ENCODE assay signal across 9 cellular contexts in the genomic region with DNA sequence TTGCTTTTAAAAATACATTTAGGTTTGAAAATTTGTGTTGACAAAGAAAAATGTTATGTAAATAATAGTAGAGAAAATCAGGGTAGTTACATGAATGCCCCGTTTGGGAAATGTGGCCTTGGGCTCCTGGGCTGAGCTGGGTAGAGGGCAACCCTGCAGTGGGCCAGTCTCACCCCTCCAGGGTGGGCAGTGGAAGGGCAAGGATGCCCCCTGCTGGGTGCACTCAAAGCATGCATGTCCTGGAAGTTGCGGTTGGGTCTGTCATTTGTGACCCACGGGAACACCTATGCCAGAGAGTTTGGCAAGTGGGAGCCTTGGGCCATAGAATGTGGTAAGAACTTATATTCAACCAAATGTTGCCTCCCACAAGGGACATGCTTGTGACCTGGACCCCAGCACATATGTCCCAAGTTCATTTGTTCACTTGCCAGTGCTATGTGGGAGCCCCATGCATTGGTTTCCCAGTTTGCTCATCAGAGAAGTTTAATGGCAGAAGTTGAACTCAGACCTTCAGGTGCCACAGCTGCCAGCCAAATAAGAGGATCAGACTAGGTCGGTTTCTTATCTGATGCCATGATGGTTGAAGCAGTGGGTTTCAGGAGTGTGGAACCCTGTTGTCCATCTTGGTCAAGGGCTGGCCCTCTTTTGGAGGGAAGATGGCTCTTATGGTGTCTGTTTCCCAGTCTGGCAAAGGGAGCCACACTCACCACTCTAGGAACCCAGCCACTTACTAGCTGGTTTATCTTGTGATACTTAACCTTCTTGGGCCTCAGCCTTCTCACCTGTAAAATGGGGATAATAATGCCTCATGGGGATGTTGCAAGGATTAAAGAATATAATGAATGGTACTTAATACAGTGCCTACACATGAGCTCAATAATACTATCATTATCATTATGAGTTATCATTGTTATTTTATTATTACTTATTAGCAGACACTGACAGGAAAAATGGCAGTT. TPM values are rescaled to one million over a fixed set of nuclear protein-coding genes. Genes with fewer than 3 reads are reported as not detected.
DNase-seq lines count a peak whose midpoint lies in the region; ATAC-seq, FAIRE-seq and TF ChIP-seq lines count a peak whose summit lies in the region.
"Had no signal": no experiment of that assay in that cellular context is flagged by ENCODE, and none has a peak within 500 bp of the region (broad histone marks: within the 10 kb centered on the region; RNA-seq: fewer than 3 reads in every experiment).

No MANE protein-coding gene starts in this region.

- H3F3A ChIP-seq in neural progenitor cell (ENCODE audit: low read depth) = no peaks in the 10 kb centered on the region

- H3K9me3 Mint-ChIP-seq in activated CD4-positive, alpha-beta memory T cell treated with anti-CD3 and anti-CD28 coated beads for 36 hours = no peaks in the 10 kb centered on the region
- no peaks in the 10 kb centered on the region for H3K9me3 Mint-ChIP-seq in neural progenitor cell

- no peak overlapping the region for H3K27ac ChIP-seq in neural progenitor cell

- H3K27ac Mint-ChIP-seq in activated CD4-positive, alpha-beta memory T cell treated with anti-CD3 and anti-CD28 coated beads for 36 hours = peak overlapping the region; percentile 97
- H3K27ac Mint-ChIP-seq in neural progenitor cell = no peak overlapping the region

- H3K36me3 ChIP-seq in neural progenitor cell = no peaks in the 10 kb centered on the region

- H3K27me3 ChIP-seq in neural progenitor cell = peaks cover 23% of the 10 kb centered on the region

- CTCF ChIA-PET in activated CD4-positive, alpha-beta memory T cell treated with anti-CD3 and anti-CD28 coated beads for 36 hours (lab: Charles Lee) = interaction anchor here (0.7 to 23.9 kb wide), 21 partner anchors 9 to 265 kb away, joined by 3 to 500 read pairs (median 4); partner anchors contain the start of genes ANKRD63, BUB1B, CCDC9B and INAFM2

- DNase-seq in DMS 273 (lab: John Stamatoyannopoulos, UW; ENCODE audit: unreplicated experiment) (peak; percentile 73), DMS 273 treated with DMSO at 0.1 percent for 48 hours (lab: John Stamatoyannopoulos, UW) (no peak), MV-4-11 (lab: John Stamatoyannopoulos, UW) (peak; percentile 60), erythroblast (lab: John Stamatoyannopoulos, UW) (peak; percentile 59 to 67), neural progenitor cell (ENCODE audit: low spot score) (peak; percentile 81), frontal cortex (ENCODE audit: low spot score in 2 of 2) (no peak)
- DNase-seq in activated CD4-positive, alpha-beta memory T cell treated with anti-CD3 and anti-CD28 coated beads for 36 hours = peak; percentile 85

- FAIRE-seq in frontal cortex (lab: Jason Lieb, UNC) = no peak
- FAIRE-seq: A204.1 had no signal

- no peaks in the 10 kb centered on the region for H3K27me3 Mint-ChIP-seq in activated CD4-positive, alpha-beta memory T cell treated with anti-CD3 and anti-CD28 coated beads for 36 hours
- peaks cover 26% of the 10 kb centered on the region for H3K27me3 Mint-ChIP-seq in neural progenitor cell (ENCODE audit: insufficient read depth, low read depth)

- intact Hi-C loops in activated CD4-positive, alpha-beta memory T cell treated with anti-CD3 and anti-CD28 coated beads for 36 hours (cut with micrococcal nuclease) = loop anchor here (1.0 kb wide), 1 partner anchor 31 kb away; no protein-coding TSS in a partner anchor

- H3K36me3 Mint-ChIP-seq in activated CD4-positive, alpha-beta memory T cell treated with anti-CD3 and anti-CD28 coated beads for 36 hours = no peaks in the 10 kb centered on the region
- H3K36me3 Mint-ChIP-seq in neural progenitor cell = no peaks in the 10 kb centered on the region

- no peak for ATAC-seq in HG02798 (IDR thresholded peaks at IDR 0.05; ENCODE audit: poor library complexity, unreplicated experiment)

- no peaks in the 10 kb centered on the region for H3K79me2 ChIP-seq in neural progenitor cell (ENCODE audit: low read depth)

- peak overlapping the region; percentile 47 for H3K4me3 Mint-ChIP-seq in activated CD4-positive, alpha-beta memory T cell treated with anti-CD3 and anti-CD28 coated beads for 36 hours
- H3K4me3 Mint-ChIP-seq in neural progenitor cell = peak overlapping the region; percentile 72

- no peak overlapping the region for H3K9ac ChIP-seq in neural progenitor cell

- peaks cover 14% of the 10 kb centered on the region for H3K4me1 ChIP-seq in neural progenitor cell

- no peak for TF ChIP-seq POLR2A in erythroblast (IDR thresholded peaks at IDR 0.05; ENCODE audit: low read length)

- H3K4me1 Mint-ChIP-seq in activated CD4-positive, alpha-beta memory T cell treated with anti-CD3 and anti-CD28 coated beads for 36 hours (ENCODE audit: low read depth) = peaks cover 37% of the 10 kb centered on the region
- peaks cover 33% of the 10 kb centered on the region for H3K4me1 Mint-ChIP-seq in neural progenitor cell

- no peaks in the 10 kb centered on the region for H4K20me1 ChIP-seq in neural progenitor cell (ENCODE audit: low read depth)

- no peak overlapping the region for H3K4me3 ChIP-seq in neural progenitor cell

- H3K4me2 ChIP-seq in neural progenitor cell = no peak overlapping the region

- POLR2A ChIA-PET in activated CD4-positive, alpha-beta memory T cell treated with anti-CD3 and anti-CD28 coated beads for 36 hours (lab: Charles Lee) = interaction anchor here (0.8 kb wide), 1 partner anchor 9 kb away, joined by 3 read pairs; no protein-coding TSS in a partner anchor

- peak; percentile 76 for TF ChIP-seq CTCF in neural progenitor cell (IDR thresholded peaks at IDR 0.05)

- no peaks in the 10 kb centered on the region for H3K9me3 ChIP-seq in neural progenitor cell (ENCODE audit: low read depth)

- no peak overlapping the region for H2AFZ ChIP-seq in neural progenitor cell (replicated peaks)

RNA-seq across cellular contexts. Expression of gene PLCB2, which starts 2.5 kb away (rescaled TPM):
- 10 to 100 TPM; 65.3 to 70.7 TPM for total RNA-seq in activated CD4-positive, alpha-beta memory T cell treated with anti-CD3 and anti-CD28 coated beads for 36 hours
- 0.56 and 2.1 TPM in 2 replicates for total RNA-seq in neural progenitor cell (ENCODE audit: low replicate concordance)
- total RNA-seq in frontal cortex = 4.1 TPM

RNA-seq across cellular contexts. Expression of gene INAFM2, which starts 13.2 kb away (rescaled TPM):
- total RNA-seq in activated CD4-positive, alpha-beta memory T cell treated with anti-CD3 and anti-CD28 coated beads for 36 hours = 1 to 10 TPM; 6.7 to 7.4 TPM
- 11.5 and 18.2 TPM in 2 replicates for total RNA-seq in neural progenitor cell (ENCODE audit: low replicate concordance)
- total RNA-seq in frontal cortex = 10.6 TPM

RNA-seq across cellular contexts. Expression of gene ANKRD63, which starts 27.4 kb away (rescaled TPM):
- total RNA-seq in activated CD4-positive, alpha-beta memory T cell treated with anti-CD3 and anti-CD28 coated beads for 36 hours = not detected
- total RNA-seq in neural progenitor cell (ENCODE audit: low replicate concordance) (not detected in 2 replicates), frontal cortex (2.0 TPM)

RNA-seq across cellular contexts. Expression of gene CCDC9B, which starts 30.5 kb away (rescaled TPM):
- 1 to 10 TPM in 1 of 2 experiments, under 1 TPM in 1; 0.53 to 1.6 TPM for total RNA-seq in activated CD4-positive, alpha-beta memory T cell treated with anti-CD3 and anti-CD28 coated beads for 36 hours
- total RNA-seq in neural progenitor cell (ENCODE audit: low replicate concordance) (0.25 TPM in 1 of 2 replicates, not detected in the other), frontal cortex (0.41 TPM)

RNA-seq across cellular contexts. Expression of gene PHGR1, which starts 40.6 kb away (rescaled TPM):
- total RNA-seq in activated CD4-positive, alpha-beta memory T cell treated with anti-CD3 and anti-CD28 coated beads for 36 hours = not detected
- total RNA-seq in neural progenitor cell (ENCODE audit: low replicate concordance) (not detected in 2 replicates), frontal cortex (not detected)

Comparison
In these comparisons a context has a peak if more than half of its experiments do, and no peak if none do; other contexts are left out.
1. DNase-seq: peak in DMS 273 (single experiment), MV-4-11 (single experiment), activated CD4-positive, alpha-beta memory T cell treated with anti-CD3 and anti-CD28 coated beads for 36 hours (single experiment), erythroblast (2 of 2) and neural progenitor cell (single experiment); none in DMS 273 treated with DMSO at 0.1 percent for 48 hours (single experiment) and frontal cortex (0 of 2).
2. RNA of gene PLCB2, which starts 2.5 kb away (total RNA-seq): 65.3 to 70.7 TPM in activated CD4-positive, alpha-beta memory T cell treated with anti-CD3 and anti-CD28 coated beads for 36 hours; 4.1 TPM in frontal cortex (single experiment) and 0.56 to 2.1 TPM in neural progenitor cell; every median in the first group is over 10 times any median in the second.